ENCODE assay signal across 8 cellular contexts in genomic region chr21:45972716-45973474, GRCh38. TPM values are rescaled to one million over a fixed set of nuclear protein-coding genes. Genes with fewer than 3 reads are reported as not detected.
DNase-seq lines count a peak whose midpoint lies in the region; ATAC-seq and TF ChIP-seq lines count a peak whose summit lies in the region.

No MANE protein-coding gene starts in this region.

- DNase-seq in CD8-positive, alpha-beta T cell = no peak
- no peak for DNase-seq in MM.1S
- peak; percentile 42 for DNase-seq in dermis blood vessel endothelial cell
- peak; percentile 68 to 85 for DNase-seq in mesothelial cell of epicardium (ENCODE audit: low spot score in 2 of 2, unreplicated experiment in 2 of 2)
- DNase-seq in uterus = peak; percentile 96
- DNase-seq in DMS153 treated with DMSO at 0.1 percent for 48 hours (lab: John Stamatoyannopoulos, UW; ENCODE audit: unreplicated experiment) = no peak
- no peak for DNase-seq in MV-4-11 (lab: John Stamatoyannopoulos, UW)

- peaks cover 24% of the 10 kb centered on the region for H3K4me1 ChIP-seq in CD8-positive, alpha-beta T cell (ENCODE audit: insufficient read depth, low read length)
- peaks cover 6% of the 10 kb centered on the region for H3K4me1 ChIP-seq in MM.1S (ENCODE audit: low read length)
- H3K4me1 ChIP-seq in uterus = peaks cover 14 to 26% of the 10 kb centered on the region in 2 donors

- H3K36me3 Mint-ChIP-seq in CD8-positive, alpha-beta T cell = no peaks in the 10 kb centered on the region
- H3K36me3 Mint-ChIP-seq in mesothelial cell of epicardium = no peaks in the 10 kb centered on the region

- no peaks in the 10 kb centered on the region for H3K9me3 ChIP-seq in CD8-positive, alpha-beta T cell (ENCODE audit: low read length)
- H3K9me3 ChIP-seq in MM.1S (replicated peaks; ENCODE audit: insufficient read depth, low read length) (no peaks in the 10 kb centered on the region), uterus (no peaks in the 10 kb centered on the region)

- H2AFZ ChIP-seq in MM.1S (ENCODE audit: low read length) = peak overlapping the region; percentile 77

- no peaks in the 10 kb centered on the region for H3K9me2 ChIP-seq in MM.1S (replicated peaks; ENCODE audit: insufficient read depth, low read length)

- TF ChIP-seq CTCF in CD8-positive, alpha-beta T cell (IDR thresholded peaks at IDR 0.05) = no peak
- TF ChIP-seq CTCF in MM.1S (IDR thresholded peaks at IDR 0.05; ENCODE audit: low read length) (no peak), mesothelial cell of epicardium (IDR thresholded peaks at IDR 0.05; ENCODE audit: unreplicated experiment) (no peak), uterus (IDR thresholded peaks at IDR 0.05) (peak in 1 of 4 experiments; percentile 4)

- H3K36me3 ChIP-seq in CD8-positive, alpha-beta T cell (ENCODE audit: insufficient read depth, low read length) = no peaks in the 10 kb centered on the region
- no peaks in the 10 kb centered on the region for H3K36me3 ChIP-seq in MM.1S (replicated peaks; ENCODE audit: insufficient read depth, low read length)
- H3K36me3 ChIP-seq in uterus = no peaks in the 10 kb centered on the region

- no peaks in the 10 kb centered on the region for H3K79me2 ChIP-seq in MM.1S (ENCODE audit: low read length)

- H3K9me3 Mint-ChIP-seq in CD8-positive, alpha-beta T cell = no peaks in the 10 kb centered on the region
- no peaks in the 10 kb centered on the region for H3K9me3 Mint-ChIP-seq in mesothelial cell of epicardium

- peaks cover 13% of the 10 kb centered on the region for H3K4me1 Mint-ChIP-seq in CD8-positive, alpha-beta T cell (ENCODE audit: low read depth)
- H3K4me1 Mint-ChIP-seq in mesothelial cell of epicardium = peaks cover 35% of the 10 kb centered on the region

- H3K4me2 ChIP-seq in MM.1S (ENCODE audit: low read depth, low read length) = peak overlapping the region; percentile 91

- no peak overlapping the region for H3K27ac Mint-ChIP-seq in CD8-positive, alpha-beta T cell
- H3K27ac Mint-ChIP-seq in mesothelial cell of epicardium = peak overlapping the region; percentile 34

- H3K4me3 ChIP-seq in CD8-positive, alpha-beta T cell (ENCODE audit: low read depth, low read length) = peak overlapping the region; percentile 87
- peak overlapping the region; percentile 61 for H3K4me3 ChIP-seq in MM.1S (ENCODE audit: low read length)
- peak overlapping the region; percentile 31 to 60 for H3K4me3 ChIP-seq in uterus

- H3F3A ChIP-seq in MM.1S (ENCODE audit: insufficient read depth, low read length) = no peaks in the 10 kb centered on the region

- TF ChIP-seq POLR2A in uterus (IDR thresholded peaks at IDR 0.05) = peak in 1 of 2 donors; percentile 50

- no peak overlapping the region for H3K27ac ChIP-seq in CD8-positive, alpha-beta T cell (ENCODE audit: low read depth, low read length)
- H3K27ac ChIP-seq in MM.1S (ENCODE audit: low read length) = no peak overlapping the region
- peak overlapping the region; percentile 96 to 98 for H3K27ac ChIP-seq in uterus

- intact Hi-C loops in CD8-positive, alpha-beta T cell (cut with DNase I, micrococcal nuclease) = loop anchor here (1.0 to 10.0 kb wide), 7 partner anchors 8 to 352 kb away; partner anchors contain the start of genes COL6A2 (in 2 of the 2), COL6A1 (in 1 of the 2), LSS (in 1 of the 2) and MCM3AP (in 1 of the 2)
- intact Hi-C loops in uterus (cut with DNase I; ENCODE audit: low total_unique reads) = loop anchor here (10.0 kb wide), 1 partner anchor 252 kb away; the partner anchor contains the start of gene LSS

- CTCF ChIA-PET in CD8-positive, alpha-beta T cell (lab: Charles Lee) = interaction anchor here (0.7 to 4.7 kb wide), 8 partner anchors 8 to 170 kb away, joined by 3 to 26 read pairs (median 3); no protein-coding TSS in a partner anchor

- peak overlapping the region; percentile 86 for H3K4me3 Mint-ChIP-seq in CD8-positive, alpha-beta T cell
- peak overlapping the region; percentile 50 for H3K4me3 Mint-ChIP-seq in mesothelial cell of epicardium

- no peaks in the 10 kb centered on the region for H4K20me1 ChIP-seq in MM.1S (ENCODE audit: insufficient read depth, low read length)

- peaks cover 16% of the 10 kb centered on the region for H3K27me3 Mint-ChIP-seq in CD8-positive, alpha-beta T cell (ENCODE audit: low read depth)
- H3K27me3 Mint-ChIP-seq in mesothelial cell of epicardium (ENCODE audit: low read depth) = peaks cover 36% of the 10 kb centered on the region

- no peaks in the 10 kb centered on the region for H3K27me3 ChIP-seq in CD8-positive, alpha-beta T cell (ENCODE audit: insufficient read depth, low read length)
- peaks cover 72% of the 10 kb centered on the region for H3K27me3 ChIP-seq in MM.1S (replicated peaks; ENCODE audit: insufficient read depth, low read length)
- no peaks in the 10 kb centered on the region for H3K27me3 ChIP-seq in uterus

- POLR2A ChIA-PET in CD8-positive, alpha-beta T cell (lab: Charles Lee) = no interaction called here

- ATAC-seq in CD8-positive, alpha-beta T cell = peak; percentile 6
- no peak for ATAC-seq in HG02870 (IDR thresholded peaks at IDR 0.05; ENCODE audit: unreplicated experiment)

- H3K9ac ChIP-seq in MM.1S (ENCODE audit: low read length) = peak overlapping the region; percentile 28; the same call in 1 of the 2 replicates

RNA-seq across cellular contexts. Expression of gene COL6A1, which starts 8.7 kb away (rescaled TPM):
- 10 to 100 TPM; 15.2 to 16.5 TPM for total RNA-seq in CD8-positive, alpha-beta T cell
- 8.5 and 32.7 TPM in 2 replicates for total RNA-seq in dermis blood vessel endothelial cell
- 539 to 636 TPM (median 611 TPM) in 3 replicates for total RNA-seq in mesothelial cell of epicardium
- total RNA-seq in uterus = 1,000 to 10,000 TPM in 1 of 4 donors, 100 to 1,000 TPM in 3; 621 to 1,160 (median 804) TPM

Comparison
In these comparisons a context has a peak if more than half of its experiments do, and no peak if none do; other contexts are left out.
1. DNase-seq: peak in dermis blood vessel endothelial cell (single experiment), mesothelial cell of epicardium (2 of 2) and uterus (2 of 2); none in CD8-positive, alpha-beta T cell (0 of 7), MM.1S (single experiment), DMS153 treated with DMSO at 0.1 percent for 48 hours (single experiment) and MV-4-11 (single experiment).
2. H3K27ac ChIP-seq: peak in uterus (2 of 2); none in CD8-positive, alpha-beta T cell (single experiment) and MM.1S (single experiment).
3. RNA of gene COL6A1, which starts 8.7 kb away (total RNA-seq): 621 to 1,160 TPM in uterus and 539 to 636 TPM in mesothelial cell of epicardium; 8.5 to 32.7 TPM in dermis blood vessel endothelial cell and 15.2 to 16.5 TPM in CD8-positive, alpha-beta T cell; every median in the first group is over 10 times any median in the second.
4. Peak in every context shown above with its lines, with median percentiles within 50 percentile points of each other: H3K4me3 ChIP-seq.